9 cellular contexts compared by ENCODE assay signal in genomic region chr7:70710011-70710480, GRCh38.
A peak's percentile ranks its signal among the peaks of the same experiment; 100 is the strongest.
DNase-seq lines count a peak whose midpoint lies in the region; ATAC-seq, FAIRE-seq and TF ChIP-seq lines count a peak whose summit lies in the region.
"Had no signal": no experiment of that assay in that cellular context is flagged by ENCODE, and none has a peak within 500 bp of the region (broad histone marks: within the 10 kb centered on the region; RNA-seq: fewer than 3 reads in every experiment).

No MANE protein-coding gene starts in this region.

- TF ChIP-seq CTCF in hepatocyte (IDR thresholded peaks at IDR 0.05; ENCODE audit: poor library complexity), result no peak

- H2AFZ ChIP-seq in hepatocyte, result no peak overlapping the region

- DNase-seq in AG08396 (ENCODE audit: low spot score) (peak; percentile 69), RCC 7860 (ENCODE audit: low spot score) (peak; percentile 63), hepatocyte (ENCODE audit: low spot score) (peak; percentile 48), UCSD-AML1 (lab: John Stamatoyannopoulos, UW; ENCODE audit: unreplicated experiment) (no peak), dermis blood vessel endothelial cell (no peak)
- no peak for DNase-seq in stimulated activated CD4-positive, alpha-beta T cell treated with anti-CD3 and anti-CD28 coated beads, Interleukin-4, amount 100 ng/mL, for 4 hours

- H3K4me3 ChIP-seq in hepatocyte, result no peak overlapping the region

- WGBS in hepatocyte (ENCODE audit: low lambda C conversion rate, missing lambda C conversion rate), result 47% methylated on average over 4 of the region's 4 CpGs

- H3K9me3 ChIP-seq in hepatocyte (ENCODE audit: low read depth), result peaks cover 5% of the 10 kb centered on the region

- H3K9me2 ChIP-seq in hepatocyte (replicated peaks; ENCODE audit: insufficient read depth), result no peaks in the 10 kb centered on the region

- ATAC-seq in GM18909 (IDR thresholded peaks at IDR 0.05; ENCODE audit: poor library complexity, unreplicated experiment) (peak; percentile 52), GM19324 (IDR thresholded peaks at IDR 0.05; ENCODE audit: low FRiP score, unreplicated experiment) (no peak)
- ATAC-seq: Panc1 had no signal

- H4K20me1 ChIP-seq in hepatocyte (ENCODE audit: insufficient read depth, poor library complexity, severe bottlenecking), result peaks cover 87% of the 10 kb centered on the region

- H3K4me2 ChIP-seq in hepatocyte, result peak overlapping the region; percentile 34

- no peaks in the 10 kb centered on the region for H3K36me3 ChIP-seq in hepatocyte (replicated peaks; ENCODE audit: insufficient read depth, low read depth)

- FAIRE-seq in RCC 7860 (lab: Jason Lieb, UNC), result no peak

- no peaks in the 10 kb centered on the region for H3K27me3 ChIP-seq in hepatocyte

- H3K4me1 ChIP-seq in hepatocyte (ENCODE audit: insufficient read depth), result peaks cover 25% of the 10 kb centered on the region

- H3K79me2 ChIP-seq in hepatocyte, result peaks cover 88% of the 10 kb centered on the region

- no peak overlapping the region for H3K27ac ChIP-seq in hepatocyte

Comparison
In these comparisons a context has a peak if more than half of its experiments do, and no peak if none do; other contexts are left out.
1. DNase-seq: peak in AG08396 (single experiment), RCC 7860 (single experiment) and hepatocyte (single experiment); none in UCSD-AML1 (single experiment), stimulated activated CD4-positive, alpha-beta T cell treated with anti-CD3 and anti-CD28 coated beads, Interleukin-4, amount 100 ng/mL, for 4 hours (0 of 2) and dermis blood vessel endothelial cell (single experiment).